23 cellular contexts compared by ENCODE assay signal in the genomic region with DNA sequence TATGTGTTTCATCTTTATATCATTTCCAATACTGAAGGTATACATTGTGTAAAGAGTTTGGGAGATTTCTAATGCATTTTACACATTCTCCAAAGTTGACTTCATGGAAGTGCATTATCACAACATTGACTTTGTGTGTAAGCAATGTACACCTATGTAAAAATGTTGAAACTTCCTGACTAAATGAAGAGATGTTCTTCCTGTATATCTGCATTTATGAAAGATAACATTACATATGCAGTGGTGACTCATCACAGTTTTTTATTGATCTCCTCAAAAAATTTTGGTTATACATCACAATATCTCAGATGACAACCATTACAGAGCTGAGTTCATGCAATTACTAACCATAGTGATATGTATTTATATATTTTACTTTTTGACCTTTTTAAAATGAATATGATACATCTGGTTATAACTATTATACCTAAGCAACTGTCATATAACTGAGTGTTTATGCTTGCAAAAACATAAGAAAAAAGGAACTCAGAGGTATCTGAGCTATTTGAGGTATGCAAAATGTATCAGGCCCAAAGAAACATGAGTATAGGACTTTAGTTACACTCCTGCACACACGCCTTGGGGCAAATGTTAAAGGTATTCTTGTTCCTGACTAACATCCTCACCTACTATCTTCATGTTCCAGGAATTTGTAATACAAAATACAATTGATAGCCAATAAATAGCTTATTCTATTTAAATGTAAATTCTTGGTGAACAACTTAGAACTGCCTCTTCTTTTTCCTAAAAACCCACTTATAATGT.
"Had no signal": no experiment of that assay in that cellular context is flagged by ENCODE, and none has a peak within 500 bp of the region (broad histone marks: within the 10 kb centered on the region; RNA-seq: fewer than 3 reads in every experiment).

No MANE protein-coding gene starts in this region.

- H3K9me3 ChIP-seq: ascending aorta, gastrocnemius medialis had no signal

- DNase-seq: activated CD4-positive, alpha-beta memory T cell treated with anti-CD3 and anti-CD28 coated beads, Interleukin-2, amount 10 ng/mL, durations not matched to agents 7 days and 5 days; activated CD4-positive, alpha-beta T cell treated with anti-CD3 and anti-CD28 coated beads for 1 hour; activated CD4-positive, alpha-beta T cell treated with anti-CD3 and anti-CD28 coated beads for 4 hours; activated CD4-positive, alpha-beta T cell treated with anti-CD3 and anti-CD28 coated beads, Interleukin-2, amount 10 ng/mL, durations not matched to agents 7 days and 5 days; activated CD4-positive, alpha-beta T cell treated with anti-CD3 and anti-CD28 coated beads, Interleukin-2, amount 50 U/mL, for 4 hours; activated CD8-positive, alpha-beta memory T cell treated with anti-CD3 and anti-CD28 coated beads, Interleukin-2, amount 50 U/mL, for 48 hours; activated gamma-delta T cell; activated naive CD4-positive, alpha-beta T cell; activated naive CD4-positive, alpha-beta T cell treated with anti-CD3 and anti-CD28 coated beads, Interleukin-2, amount 10 ng/mL, durations not matched to agents 7 days and 5 days; activated naive CD8-positive, alpha-beta T cell treated with anti-CD3 and anti-CD28 coated beads, Interleukin-2, amount 10 ng/mL, durations not matched to agents 7 days and 5 days; activated T-cell treated with anti-CD3 and anti-CD28 coated beads for 4 hours; activated T-cell treated with anti-CD3 and anti-CD28 coated beads, Interleukin-2, amount 50 U/mL, for 24 hours; activated T-cell treated with anti-CD3 and anti-CD28 coated beads, Interleukin-2, amount 50 U/mL, for 72 hours; caudate nucleus; effector CD8-positive, alpha-beta T cell; erythroblast; gastrocnemius medialis; glutamatergic neuron; T-helper 2 cell had no signal

- H3K27ac ChIP-seq: ascending aorta, esophagus muscularis mucosa, foreskin keratinocyte, gastrocnemius medialis, VCaP had no signal

- H3K4me1 ChIP-seq: ascending aorta, esophagus muscularis mucosa, gastrocnemius medialis had no signal

- H3K4me3 ChIP-seq: ascending aorta, esophagus muscularis mucosa, gastrocnemius medialis had no signal

- H3K36me3 ChIP-seq: ascending aorta, esophagus muscularis mucosa, gastrocnemius medialis had no signal

- H3K27me3 ChIP-seq: ascending aorta, esophagus muscularis mucosa, foreskin keratinocyte, gastrocnemius medialis had no signal
